In the genomic region with DNA sequence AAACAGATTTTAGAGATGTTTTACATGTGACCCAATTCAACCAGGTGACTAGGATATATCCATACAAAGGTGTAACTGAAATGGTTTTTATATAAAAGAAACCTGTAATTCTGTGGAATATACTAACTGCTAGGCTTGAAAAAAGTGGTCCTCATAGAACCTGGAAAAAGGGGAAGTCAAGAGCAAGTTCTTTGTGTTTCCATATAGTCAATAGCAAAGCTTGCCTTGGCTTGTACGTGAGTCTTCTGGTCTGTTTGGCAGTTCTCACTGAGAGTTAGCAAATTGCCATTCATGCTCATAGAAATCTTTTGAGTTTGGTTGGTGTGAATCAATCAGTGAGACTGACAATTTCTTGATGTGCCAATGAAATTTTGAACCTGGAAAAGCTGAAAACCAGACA, we compare ENCODE assay signal across 22 cellular contexts.
"Had no signal": no experiment of that assay in that cellular context is flagged by ENCODE, and none has a peak within 500 bp of the region (broad histone marks: within the 10 kb centered on the region; RNA-seq: fewer than 3 reads in every experiment).

No MANE protein-coding gene starts in this region.

- FAIRE-seq: islet of Langerhans had no signal

- H3K4me3 ChIP-seq: esophagus muscularis mucosa, gastrocnemius medialis, heart right ventricle, sigmoid colon, skin epidermis, stomach, thoracic aorta, transverse colon had no signal

- H3K27me3 Mint-ChIP-seq: effector memory CD8-positive, alpha-beta T cell; naive thymus-derived CD4-positive, alpha-beta T cell had no signal

- ATAC-seq: effector memory CD8-positive, alpha-beta T cell; gastrocnemius medialis; heart right ventricle; left lobe of liver; naive thymus-derived CD4-positive, alpha-beta T cell had no signal

- H3K4me3 Mint-ChIP-seq: effector memory CD8-positive, alpha-beta T cell; naive thymus-derived CD4-positive, alpha-beta T cell; nephron progenitor cell had no signal

- H3K27ac Mint-ChIP-seq: effector memory CD8-positive, alpha-beta T cell; naive thymus-derived CD4-positive, alpha-beta T cell; nephron progenitor cell had no signal

- H3K27ac ChIP-seq: epithelial cell of prostate, esophagus muscularis mucosa, gastrocnemius medialis, heart right ventricle, neutrophil, sigmoid colon, stomach, thoracic aorta, transverse colon had no signal

- DNase-seq: effector memory CD8-positive, alpha-beta T cell; gastrocnemius medialis; heart right ventricle; hypothalamus; mammary epithelial cell; naive thymus-derived CD4-positive, alpha-beta T cell; nephron progenitor cell; posterior cingulate gyrus; sigmoid colon; stimulated activated CD4-positive, alpha-beta T cell treated with anti-CD3 and anti-CD28 coated beads, Interleukin-2, amount 100 ng/mL, for 24 hours; stimulated activated CD4-positive, alpha-beta T cell treated with anti-CD3 and anti-CD28 coated beads, Interleukin-4, amount 100 ng/mL, for 4 hours; stimulated activated naive CD4-positive, alpha-beta T cell; stomach; substantia nigra; transverse colon had no signal

- H3K27me3 ChIP-seq: esophagus muscularis mucosa, gastrocnemius medialis, heart right ventricle, neutrophil, sigmoid colon, transverse colon had no signal

- H3K9me3 Mint-ChIP-seq: effector memory CD8-positive, alpha-beta T cell; naive thymus-derived CD4-positive, alpha-beta T cell had no signal

- H3K9me3 ChIP-seq: esophagus muscularis mucosa, gastrocnemius medialis, heart right ventricle, neutrophil, sigmoid colon, stomach, thoracic aorta, transverse colon had no signal

- H3K4me1 ChIP-seq: gastrocnemius medialis had no signal

- H3K36me3 ChIP-seq: esophagus muscularis mucosa, gastrocnemius medialis, heart right ventricle, neutrophil, sigmoid colon, stomach, thoracic aorta, transverse colon had no signal
